9 cellular contexts compared by ENCODE assay signal in genomic region chr1:115837762-115838421, GRCh38. TPM values are rescaled to one million over a fixed set of nuclear protein-coding genes. Genes with fewer than 3 reads are reported as not detected.
DNase-seq lines count a peak whose midpoint lies in the region; ATAC-seq and TF ChIP-seq lines count a peak whose summit lies in the region.
"Had no signal": no experiment of that assay in that cellular context is flagged by ENCODE, and none has a peak within 500 bp of the region (broad histone marks: within the 10 kb centered on the region; RNA-seq: fewer than 3 reads in every experiment).

No MANE protein-coding gene starts in this region.

- peaks cover 10% of the 10 kb centered on the region for H3K4me1 Mint-ChIP-seq in CD4-positive, alpha-beta T cell (ENCODE audit: low read depth)

- no peaks in the 10 kb centered on the region for H3K36me3 Mint-ChIP-seq in CD4-positive, alpha-beta T cell (ENCODE audit: low read depth)

- peaks cover 82% of the 10 kb centered on the region for H3K27me3 Mint-ChIP-seq in CD4-positive, alpha-beta T cell

- H3K4me3 Mint-ChIP-seq in CD4-positive, alpha-beta T cell: no peak overlapping the region

- intact Hi-C loops in CD4-positive, alpha-beta T cell (cut with DNase I, micrococcal nuclease): no loop called here

- H3K27me3 ChIP-seq in foreskin keratinocyte: peaks cover 52% of the 10 kb centered on the region
- H3K27me3 ChIP-seq in CD4-positive, alpha-beta T cell (ENCODE audit: control insufficient read depth, insufficient read depth, low read length): peaks cover 72% of the 10 kb centered on the region

- CTCF ChIA-PET in CD4-positive, alpha-beta T cell (lab: Charles Lee): no interaction called here

- H3K27ac ChIP-seq in foreskin keratinocyte: no peak overlapping the region
- H3K27ac ChIP-seq in CD4-positive, alpha-beta T cell (ENCODE audit: low read depth, low read length): no peak overlapping the region

- H3K9me3 ChIP-seq in CD4-positive, alpha-beta T cell (ENCODE audit: control insufficient read depth, low read length): no peaks in the 10 kb centered on the region

- H3K27ac Mint-ChIP-seq in CD4-positive, alpha-beta T cell: no peak overlapping the region

- peak; percentile 12 for ATAC-seq in foreskin keratinocyte
- no peak for ATAC-seq in HG02759 (IDR thresholded peaks at IDR 0.05; ENCODE audit: unreplicated experiment)
- no peak for ATAC-seq in CD4-positive, alpha-beta T cell (ENCODE audit: poor library complexity)
- ATAC-seq in GM18909 (IDR thresholded peaks at IDR 0.05; ENCODE audit: poor library complexity, unreplicated experiment): no peak

- H3K9me3 Mint-ChIP-seq in CD4-positive, alpha-beta T cell: no peaks in the 10 kb centered on the region

- POLR2A ChIA-PET in CD4-positive, alpha-beta T cell (lab: Charles Lee): no interaction called here

- no peaks in the 10 kb centered on the region for H3K4me1 ChIP-seq in foreskin keratinocyte

- DNase-seq in DMS153 treated with DMSO at 0.1 percent for 48 hours (lab: John Stamatoyannopoulos, UW; ENCODE audit: unreplicated experiment) (peak; percentile 47), NCI-H524 (lab: John Stamatoyannopoulos, UW) (peak; percentile 45 to 81), foreskin keratinocyte (no peak), pons (ENCODE audit: low spot score) (peak; percentile 11), NCI-H1092 treated with DMSO at 0.1 percent for 48 hours (lab: John Stamatoyannopoulos, UW) (no peak)
- DNase-seq in CD4-positive, alpha-beta T cell: no peak

- TF ChIP-seq CTCF in foreskin keratinocyte (conservative IDR thresholded peaks at IDR 0.05): no peak
- no peak for TF ChIP-seq CTCF in CD4-positive, alpha-beta T cell (IDR thresholded peaks at IDR 0.05)

RNA-seq across cellular contexts. Expression of gene NHLH2, which starts 3.0 kb away (rescaled TPM):
- total RNA-seq in foreskin keratinocyte: 0.07 and 0.14 TPM in 2 replicates
- polyA plus RNA-seq in foreskin keratinocyte: 0.07 and 0.11 TPM in 2 replicates
- total RNA-seq in CD4-positive, alpha-beta T cell: not detected
- total RNA-seq: M059J had no signal

Comparison
In these comparisons a context has a peak if more than half of its experiments do, and no peak if none do; other contexts are left out.
1. DNase-seq: peak in DMS153 treated with DMSO at 0.1 percent for 48 hours (single experiment), NCI-H524 (2 of 2) and pons (single experiment); none in foreskin keratinocyte (0 of 2), CD4-positive, alpha-beta T cell (0 of 10) and NCI-H1092 treated with DMSO at 0.1 percent for 48 hours (single experiment).